Comparison of ENCODE assay signal across 1 cellular context in genomic region chr11:46348986-46349401, GRCh38.
TF ChIP-seq lines count a peak whose summit lies in the region.

No MANE protein-coding gene starts in this region.

TF ChIP-seq in HepG2, 621 proteins besides CTCF, POLR2A, EP300 and RAD21:
- TF ChIP-seq ZNF543 (CRISPR knock-in tag; IDR thresholded peaks at IDR 0.05) (no peak), EEA1 (CRISPR knock-in tag; IDR thresholded peaks at IDR 0.05; ENCODE audit: borderline replicate concordance) (no peak), ZBTB42 (CRISPR knock-in tag; IDR thresholded peaks at IDR 0.05) (no peak), SATB2 (CRISPR knock-in tag; IDR thresholded peaks at IDR 0.05) (no peak), MEIS2 (CRISPR knock-in tag; IDR thresholded peaks at IDR 0.05) (no peak), RBM39 (IDR thresholded peaks at IDR 0.05; ENCODE audit: low read depth, low read length, poor library complexity, severe bottlenecking) (no peak), RBM22 (optimal IDR thresholded peaks at IDR 0.05; ENCODE audit: low read length) (no peak), KDM6A (CRISPR knock-in tag; IDR thresholded peaks at IDR 0.05; ENCODE audit: low read depth) (no peak), SKI (IDR thresholded peaks at IDR 0.05; ENCODE audit: partially characterized antibody) (no peak), ZNF7 (CRISPR knock-in tag; IDR thresholded peaks at IDR 0.05) (no peak), MAF1 (CRISPR knock-in tag; IDR thresholded peaks at IDR 0.05; ENCODE audit: borderline replicate concordance) (no peak), ZNF891 (CRISPR knock-in tag; IDR thresholded peaks at IDR 0.05) (no peak), RCOR2 (CRISPR knock-in tag; IDR thresholded peaks at IDR 0.05) (no peak), SMAD9 (CRISPR knock-in tag; IDR thresholded peaks at IDR 0.05) (no peak), ARNT2 (CRISPR knock-in tag; IDR thresholded peaks at IDR 0.05; ENCODE audit: low read depth) (no peak), ZNF773 (CRISPR knock-in tag; IDR thresholded peaks at IDR 0.05; ENCODE audit: borderline replicate concordance) (no peak), PCBP2 (optimal IDR thresholded peaks at IDR 0.05; ENCODE audit: low read depth, low read length, poor library complexity, severe bottlenecking) (no peak), ZNF780A (CRISPR knock-in tag; IDR thresholded peaks at IDR 0.05) (no peak), KLF9 (CRISPR knock-in tag; IDR thresholded peaks at IDR 0.05; ENCODE audit: low read depth) (no peak), FOXJ3 (CRISPR knock-in tag; IDR thresholded peaks at IDR 0.05; ENCODE audit: borderline replicate concordance) (no peak)
